Comparison of ENCODE assay signal across 1 cellular context in genomic region chr15:58331903-58332675, GRCh38.
TF ChIP-seq lines count a peak whose summit lies in the region.

No MANE protein-coding gene starts in this region.

TF ChIP-seq in HepG2, 621 proteins besides CTCF, POLR2A, EP300 and RAD21 (continued from another document and continues in another):
- TF ChIP-seq NFYC (CRISPR knock-in tag; IDR thresholded peaks at IDR 0.05): peak; percentile 40; the same call in 1 of the 2 replicates
- TF ChIP-seq HOMEZ (CRISPR knock-in tag; IDR thresholded peaks at IDR 0.05; ENCODE audit: low read depth): peak; percentile 93
- TF ChIP-seq ZNF891 (CRISPR knock-in tag; IDR thresholded peaks at IDR 0.05): no peak
- peak; percentile 98 for TF ChIP-seq TFE3 (CRISPR knock-in tag; IDR thresholded peaks at IDR 0.05)
- TF ChIP-seq NFE2L1 (CRISPR knock-in tag; IDR thresholded peaks at IDR 0.05; ENCODE audit: borderline replicate concordance): peak; percentile 47; the same call in 1 of the 2 replicates
- no peak for TF ChIP-seq CSRNP1 (CRISPR knock-in tag; IDR thresholded peaks at IDR 0.05)
- peak; percentile 35; the same call in 1 of the 2 replicates for TF ChIP-seq ZNF788 (CRISPR knock-in tag; IDR thresholded peaks at IDR 0.05; ENCODE audit: borderline replicate concordance)
- peak; percentile 81 for TF ChIP-seq IKZF5 (CRISPR knock-in tag; IDR thresholded peaks at IDR 0.05)
- TF ChIP-seq KDM6A (CRISPR knock-in tag; IDR thresholded peaks at IDR 0.05; ENCODE audit: low read depth): peak; percentile 22; the same call in 1 of the 2 replicates
- TF ChIP-seq SMARCE1 (IDR thresholded peaks at IDR 0.05; ENCODE audit: borderline replicate concordance): no peak
- peak; percentile 84 for TF ChIP-seq RXRB (CRISPR knock-in tag; IDR thresholded peaks at IDR 0.05; ENCODE audit: borderline replicate concordance)
- no peak for TF ChIP-seq PAWR (CRISPR knock-in tag; IDR thresholded peaks at IDR 0.05; ENCODE audit: borderline replicate concordance)
- peak; percentile 66; the same call in 1 of the 2 replicates for TF ChIP-seq TBX2 (CRISPR knock-in tag; IDR thresholded peaks at IDR 0.05; ENCODE audit: borderline replicate concordance)
- peak; percentile 44 for TF ChIP-seq PBX2 (CRISPR knock-in tag; IDR thresholded peaks at IDR 0.05)
- TF ChIP-seq ZNF24 (IDR thresholded peaks at IDR 0.05): peak; percentile 6; the same call in 1 of the 2 replicates
- TF ChIP-seq ZNF30 (CRISPR knock-in tag; IDR thresholded peaks at IDR 0.05): no peak
- TF ChIP-seq ZC3H4 (CRISPR knock-in tag; IDR thresholded peaks at IDR 0.05; ENCODE audit: borderline replicate concordance): no peak
- no peak for TF ChIP-seq ZBTB37 (CRISPR knock-in tag; IDR thresholded peaks at IDR 0.05)
- 0 out of 2 replicates have a peak, but pooled peaks have one; percentile 6 for TF ChIP-seq HNF4A (CRISPR knock-in tag; IDR thresholded peaks at IDR 0.05)
- peak; percentile 71 for TF ChIP-seq FOXP4 (CRISPR knock-in tag; IDR thresholded peaks at IDR 0.05)
- peak; percentile 79 for TF ChIP-seq ZFY (CRISPR knock-in tag; IDR thresholded peaks at IDR 0.05)
- TF ChIP-seq ZMYM3 (CRISPR knock-in tag; IDR thresholded peaks at IDR 0.05): no peak
- peak; percentile 44; the same call in 1 of the 2 replicates for TF ChIP-seq DPF2 (CRISPR knock-in tag; IDR thresholded peaks at IDR 0.05; ENCODE audit: borderline replicate concordance, low read depth)
- peak; percentile 73 for TF ChIP-seq USF2 (IDR thresholded peaks at IDR 0.05; ENCODE audit: low read depth, low read length)
- peak; percentile 70; the same call in 1 of the 2 replicates for TF ChIP-seq USF2 (CRISPR knock-in tag; IDR thresholded peaks at IDR 0.05; ENCODE audit: borderline replicate concordance)
- TF ChIP-seq MIER3 (CRISPR knock-in tag; IDR thresholded peaks at IDR 0.05; ENCODE audit: borderline replicate concordance): peak; percentile 15; the same call in 1 of the 2 replicates
- TF ChIP-seq ZNF746 (CRISPR knock-in tag; IDR thresholded peaks at IDR 0.05): peak; percentile 29; the same call in 1 of the 2 replicates
- TF ChIP-seq MEIS2 (CRISPR knock-in tag; IDR thresholded peaks at IDR 0.05): peak; percentile 82; the same call in 1 of the 2 replicates
- TF ChIP-seq SKI (IDR thresholded peaks at IDR 0.05; ENCODE audit: partially characterized antibody): peak; percentile 50
- no peak for TF ChIP-seq KLF15 (CRISPR knock-in tag; IDR thresholded peaks at IDR 0.05; ENCODE audit: borderline replicate concordance)
- TF ChIP-seq ZNF574 (CRISPR knock-in tag; IDR thresholded peaks at IDR 0.05): peak; percentile 57
- no peak for TF ChIP-seq BATF2 (CRISPR knock-in tag; IDR thresholded peaks at IDR 0.05)
- peak; percentile 97 for TF ChIP-seq FOSL1 (CRISPR knock-in tag; IDR thresholded peaks at IDR 0.05; ENCODE audit: borderline replicate concordance)
- TF ChIP-seq ZMYM4 (CRISPR knock-in tag; IDR thresholded peaks at IDR 0.05): peak; percentile 39; the same call in 1 of the 2 replicates
